Comparison of ENCODE assay signal across 10 cellular contexts in the genomic region with DNA sequence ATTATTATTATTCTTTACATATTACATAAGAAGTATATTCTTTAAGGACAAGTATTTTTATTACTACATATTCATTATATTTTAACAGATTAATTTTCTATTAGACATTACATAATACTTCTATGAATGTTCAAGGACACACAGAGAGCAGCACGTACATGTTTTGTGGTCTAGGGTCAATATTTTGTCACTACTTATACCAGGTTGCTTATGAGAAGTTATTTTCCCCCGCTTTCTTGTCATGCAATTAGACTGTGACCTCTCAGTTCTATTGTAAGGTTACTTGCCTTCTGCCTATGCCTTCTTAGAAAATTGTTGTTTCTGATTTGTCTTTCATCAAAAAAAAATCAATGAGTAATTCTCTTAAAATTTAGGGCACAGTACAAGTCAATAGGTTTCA. TPM values are rescaled to one million over a fixed set of nuclear protein-coding genes. Genes with fewer than 3 reads are reported as not detected.
"Had no signal": no experiment of that assay in that cellular context is flagged by ENCODE, and none has a peak within 500 bp of the region (broad histone marks: within the 10 kb centered on the region; RNA-seq: fewer than 3 reads in every experiment).

No MANE protein-coding gene starts in this region.

- DNase-seq: H9, HCEC 1CT, Karpas-422, KBM-7 had no signal

- H3K9me3 Mint-ChIP-seq: GM23338, H9 had no signal

- H3K27me3 Mint-ChIP-seq: IgD-negative memory B cell had no signal

- ATAC-seq: GM23338, HepG2 had no signal

- FAIRE-seq: H1, H54, HepG2 had no signal

- H3K27ac Mint-ChIP-seq: GM23338, H9 had no signal

- H3K4me1 Mint-ChIP-seq: H9, IgD-negative memory B cell had no signal

- H3K4me3 Mint-ChIP-seq: GM23338, H9, IgD-negative memory B cell had no signal

RNA-seq across cellular contexts. Expression of gene BCHE, which starts 21.5 kb away (rescaled TPM):
- total RNA-seq: HepG2, HT1080 had no signal
